8 cellular contexts compared by ENCODE assay signal in genomic region chr18:70288851-70289328, GRCh38. TPM values are rescaled to one million over a fixed set of nuclear protein-coding genes. Genes with fewer than 3 reads are reported as not detected.
DNase-seq lines count a peak whose midpoint lies in the region; ATAC-seq and TF ChIP-seq lines count a peak whose summit lies in the region.

Gene SOCS6 (plus strand): TSS chr18:70289045. CDS start chr18:70324669, 35,624 bp downstream.

- CTCF ChIA-PET in CD4-positive, alpha-beta T cell (lab: Charles Lee) = no interaction called here

- peak in 3 of 10 experiments; percentile 11 to 36 (median 12) for DNase-seq in CD4-positive, alpha-beta T cell
- DNase-seq in NCI-H526 (lab: John Stamatoyannopoulos, UW) (peak; percentile 15 to 72), glutamatergic neuron (peak; percentile 75), nucleus accumbens (lab: John Stamatoyannopoulos, UW) (peak in 35 of 56 donors; percentile 14 to 61 (median 37)), globus pallidus (ENCODE audit: low spot score) (no peak)

- peaks cover 12% of the 10 kb centered on the region for H3K4me1 Mint-ChIP-seq in CD4-positive, alpha-beta T cell (ENCODE audit: low read depth)
- H3K4me1 Mint-ChIP-seq in activated naive CD8-positive, alpha-beta T cell (ENCODE audit: low read depth) = peaks cover 12% of the 10 kb centered on the region
- H3K4me1 Mint-ChIP-seq in glutamatergic neuron (ENCODE audit: low read depth, unreplicated experiment) = peaks cover 8% of the 10 kb centered on the region

- TF ChIP-seq CTCF in CD4-positive, alpha-beta T cell (IDR thresholded peaks at IDR 0.05) = no peak
- no peak for TF ChIP-seq CTCF in glutamatergic neuron (IDR thresholded peaks at IDR 0.05; ENCODE audit: partially characterized antibody, unreplicated experiment)

- H3K36me3 Mint-ChIP-seq in CD4-positive, alpha-beta T cell (ENCODE audit: low read depth) = no peaks in the 10 kb centered on the region
- H3K36me3 Mint-ChIP-seq in activated naive CD8-positive, alpha-beta T cell = no peaks in the 10 kb centered on the region
- H3K36me3 Mint-ChIP-seq in glutamatergic neuron (ENCODE audit: unreplicated experiment) = no peaks in the 10 kb centered on the region

- H3K9me3 Mint-ChIP-seq in CD4-positive, alpha-beta T cell = no peaks in the 10 kb centered on the region
- H3K9me3 Mint-ChIP-seq in activated naive CD8-positive, alpha-beta T cell (ENCODE audit: low read depth) = no peaks in the 10 kb centered on the region
- peaks cover 7% of the 10 kb centered on the region for H3K9me3 Mint-ChIP-seq in glutamatergic neuron (ENCODE audit: unreplicated experiment)

- peaks cover 39% of the 10 kb centered on the region for H3K27me3 Mint-ChIP-seq in CD4-positive, alpha-beta T cell
- peaks cover 31% of the 10 kb centered on the region for H3K27me3 Mint-ChIP-seq in activated naive CD8-positive, alpha-beta T cell
- peaks cover 5% of the 10 kb centered on the region for H3K27me3 Mint-ChIP-seq in glutamatergic neuron (ENCODE audit: unreplicated experiment)

- no peaks in the 10 kb centered on the region for H3K9me3 ChIP-seq in CD4-positive, alpha-beta T cell (ENCODE audit: control insufficient read depth, low read length)

- peaks cover 11% of the 10 kb centered on the region for H3K27me3 ChIP-seq in CD4-positive, alpha-beta T cell (ENCODE audit: control insufficient read depth, insufficient read depth, low read length)

- peak; percentile 68 for ATAC-seq in CD4-positive, alpha-beta T cell (ENCODE audit: poor library complexity)
- ATAC-seq in GM18861 (IDR thresholded peaks at IDR 0.05; ENCODE audit: unreplicated experiment) (peak; percentile 56), HG02973 (IDR thresholded peaks at IDR 0.05; ENCODE audit: unreplicated experiment) (peak; percentile 67)

- peak within 1 kb of the TSS; percentile 15 for H3K27ac Mint-ChIP-seq in CD4-positive, alpha-beta T cell
- H3K27ac Mint-ChIP-seq in activated naive CD8-positive, alpha-beta T cell = peak within 1 kb of the TSS; percentile 66
- H3K27ac Mint-ChIP-seq in glutamatergic neuron (ENCODE audit: unreplicated experiment) = peak within 1 kb of the TSS; percentile 94

- H3K27ac ChIP-seq in CD4-positive, alpha-beta T cell (ENCODE audit: low read depth, low read length) = no peak within 1 kb of the TSS

- POLR2A ChIA-PET in CD4-positive, alpha-beta T cell (lab: Charles Lee) = interaction anchor here (0.7 kb wide), 1 partner anchor 83 kb away, joined by 3 read pairs; the partner anchor contains the start of gene RTTN

- intact Hi-C loops in CD4-positive, alpha-beta T cell (cut with DNase I, micrococcal nuclease) = no loop called here

- peak within 1 kb of the TSS; percentile 94 for H3K4me3 Mint-ChIP-seq in CD4-positive, alpha-beta T cell
- peak within 1 kb of the TSS; percentile 88 for H3K4me3 Mint-ChIP-seq in activated naive CD8-positive, alpha-beta T cell
- H3K4me3 Mint-ChIP-seq in glutamatergic neuron (ENCODE audit: unreplicated experiment) = peak within 1 kb of the TSS; percentile 94

RNA-seq across cellular contexts. Expression of gene SOCS6, which starts in this region (rescaled TPM):
- total RNA-seq in CD4-positive, alpha-beta T cell = 1 to 10 TPM; 1.8 to 2.5 TPM
- total RNA-seq in glutamatergic neuron (ENCODE audit: unreplicated experiment) = 12.4 TPM

Comparison
In these comparisons a context has a peak if more than half of its experiments do, and no peak if none do; other contexts are left out.
1. H3K27ac Mint-ChIP-seq: peak in every context shown above with its lines; median percentile 94 in glutamatergic neuron; 66 in activated naive CD8-positive, alpha-beta T cell; 15 in CD4-positive, alpha-beta T cell.